In the genomic region with DNA sequence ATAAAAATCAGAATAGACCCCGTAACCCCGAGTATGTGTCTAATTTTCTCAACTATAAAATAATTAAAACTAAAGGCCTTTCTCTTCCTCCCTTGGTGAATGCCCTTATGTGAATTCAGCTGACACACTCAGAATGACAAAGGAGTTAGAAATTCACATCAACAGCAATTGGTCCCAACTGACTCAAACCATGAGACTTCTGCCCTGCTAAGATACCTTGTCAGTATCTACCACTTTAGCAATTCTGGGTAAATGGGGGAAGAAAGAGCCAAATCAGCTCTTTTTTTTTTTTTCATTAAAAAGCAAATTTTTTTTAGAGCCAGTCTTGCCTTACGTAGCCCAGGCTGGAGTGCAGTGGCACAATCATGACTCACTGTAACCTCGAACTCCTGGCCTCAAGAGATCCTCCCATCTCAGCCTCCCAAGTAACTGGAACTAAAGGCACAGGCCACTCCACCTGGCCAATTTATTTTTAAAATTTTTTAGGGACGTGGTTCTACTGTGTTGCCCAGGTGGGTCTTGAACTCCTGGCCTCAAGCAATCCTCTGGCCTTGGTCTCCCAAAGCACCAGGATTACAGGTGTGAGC, we compare ENCODE assay signal across 12 cellular contexts. TPM values are rescaled to one million over a fixed set of nuclear protein-coding genes. Genes with fewer than 3 reads are reported as not detected.
DNase-seq lines count a peak whose midpoint lies in the region; ATAC-seq, FAIRE-seq and TF ChIP-seq lines count a peak whose summit lies in the region.
"Had no signal": no experiment of that assay in that cellular context is flagged by ENCODE, and none has a peak within 500 bp of the region (broad histone marks: within the 10 kb centered on the region; RNA-seq: fewer than 3 reads in every experiment).

No MANE protein-coding gene starts in this region.

- peaks cover 0 to 8% (median 3%) of the 10 kb centered on the region in 3 donors for H3K36me3 ChIP-seq in esophagus squamous epithelium

- no peaks in the 10 kb centered on the region for H3K9me3 Mint-ChIP-seq in progenitor cell of endocrine pancreas (ENCODE audit: low read depth)
- H3K9me3 Mint-ChIP-seq: endodermal cell had no signal

- no peaks in the 10 kb centered on the region for H3K27me3 Mint-ChIP-seq in progenitor cell of endocrine pancreas

- peaks cover 12 to 62% (median 13%) of the 10 kb centered on the region in 3 donors for H3K4me1 ChIP-seq in esophagus squamous epithelium

- H3K27ac ChIP-seq in esophagus squamous epithelium: peak overlapping the region; percentile 95 to 100 (median 100)

- intact Hi-C loops in esophagus squamous epithelium (cut with DNase I): loop anchor here (10.0 kb wide), 1 partner anchor 69 kb away; no protein-coding TSS in a partner anchor

- WGBS in esophagus squamous epithelium, 2 donors: 72 to 89% methylated on average over 4 to 5 of the region's 5 CpGs

- DNase-seq in EH (ENCODE audit: low read depth) (peak; percentile 61), RCC 7860 (ENCODE audit: low spot score) (peak; percentile 37), esophagus squamous epithelium (lab: John Stamatoyannopoulos, UW) (no peak), progenitor cell of endocrine pancreas (ENCODE audit: low spot score, unreplicated experiment) (no peak), NCI-H226 (no peak), NCI-H526 (lab: John Stamatoyannopoulos, UW) (no peak)
- DNase-seq: NCI-H1417 treated with DMSO at 0.1 percent for 48 hours, Right ventricle myocardium superior had no signal

- no peak for FAIRE-seq in RCC 7860 (lab: Jason Lieb, UNC)

- TF ChIP-seq POLR2A in esophagus squamous epithelium (IDR thresholded peaks at IDR 0.05): no peak

- H3K4me1 Mint-ChIP-seq in progenitor cell of endocrine pancreas (ENCODE audit: low read depth): peaks cover 24% of the 10 kb centered on the region

- no peak overlapping the region for H3K4me3 ChIP-seq in esophagus squamous epithelium

- H3K4me3 Mint-ChIP-seq in progenitor cell of endocrine pancreas (ENCODE audit: low read depth): peak overlapping the region; percentile 78

- peak overlapping the region; percentile 98 for H3K27ac Mint-ChIP-seq in progenitor cell of endocrine pancreas

- H3K27me3 ChIP-seq in esophagus squamous epithelium: no peaks in the 10 kb centered on the region

- no peaks in the 10 kb centered on the region for H3K9me3 ChIP-seq in esophagus squamous epithelium

- peaks cover 6% of the 10 kb centered on the region for H3K36me3 Mint-ChIP-seq in progenitor cell of endocrine pancreas (ENCODE audit: insufficient read depth)

- ATAC-seq in HG02885 (IDR thresholded peaks at IDR 0.05; ENCODE audit: poor library complexity, unreplicated experiment) (no peak), HG02870 (IDR thresholded peaks at IDR 0.05; ENCODE audit: unreplicated experiment) (no peak)
- ATAC-seq: left lobe of liver had no signal

- no peak for TF ChIP-seq CTCF in esophagus squamous epithelium (IDR thresholded peaks at IDR 0.05)
- no peak for TF ChIP-seq CTCF in progenitor cell of endocrine pancreas (IDR thresholded peaks at IDR 0.05; ENCODE audit: unreplicated experiment)

RNA-seq across cellular contexts. Expression of gene PPP4R1, which starts 1.7 kb away (rescaled TPM):
- total RNA-seq in esophagus squamous epithelium (100 to 1,000 TPM; 129 to 233 (median 186) TPM), progenitor cell of endocrine pancreas (169 and 180 TPM in 2 replicates)

Comparison
In these comparisons a context has a peak if more than half of its experiments do, and no peak if none do; other contexts are left out.
1. DNase-seq: peak in EH (single experiment) and RCC 7860 (single experiment); none in esophagus squamous epithelium (single experiment), progenitor cell of endocrine pancreas (single experiment), NCI-H226 (single experiment) and NCI-H526 (0 of 2).